1 cellular context compared by ENCODE assay signal in genomic region chr9:136761545-136761981, GRCh38.
A peak's percentile ranks its signal among the peaks of the same experiment; 100 is the strongest.
TF ChIP-seq lines count a peak whose summit lies in the region.

No MANE protein-coding gene starts in this region.

TF ChIP-seq in K562, 482 proteins besides CTCF, POLR2A, EP300 and RAD21:
- TF ChIP-seq ELF1 (tag; IDR thresholded peaks at IDR 0.05) (no peak), SMARCA5 (IDR thresholded peaks at IDR 0.05) (peak; percentile 4; the same call in 1 of the 2 replicates), TSHZ1 (CRISPR knock-in tag; IDR thresholded peaks at IDR 0.05) (no peak), ZNF668 (CRISPR knock-in tag; IDR thresholded peaks at IDR 0.05) (no peak), ZNF12 (CRISPR knock-in tag; IDR thresholded peaks at IDR 0.05) (no peak), KHSRP (IDR thresholded peaks at IDR 0.05) (no peak), SAFB2 (IDR thresholded peaks at IDR 0.05; ENCODE audit: borderline replicate concordance, low read depth, low read length, severe bottlenecking) (no peak), HNRNPH1 (optimal IDR thresholded peaks at IDR 0.05; ENCODE audit: low read depth, low read length) (no peak), ZFP36 (IDR thresholded peaks at IDR 0.05; ENCODE audit: low read depth, low read length, partially characterized antibody) (peak; percentile 89), POLR3A (IDR thresholded peaks at IDR 0.05; ENCODE audit: borderline replicate concordance, extremely low read depth, insufficient read depth, insufficient read length) (no peak), BCOR (IDR thresholded peaks at IDR 0.05) (peak; percentile 82), NFIX (CRISPR knock-in tag; IDR thresholded peaks at IDR 0.05; ENCODE audit: low read depth) (no peak), ARID2 (IDR thresholded peaks at IDR 0.05) (no peak), ADNP (tag; IDR thresholded peaks at IDR 0.05) (0 out of 2 replicates have a peak, but pooled peaks have one; percentile 22), ZNF639 (CRISPR knock-in tag; conservative IDR thresholded peaks at IDR 0.05 in 1 of 2, IDR thresholded peaks at IDR 0.05 in 1 of 2) (no peak), ZBTB49 (CRISPR knock-in tag; IDR thresholded peaks at IDR 0.05; ENCODE audit: borderline replicate concordance) (no peak), ZSCAN29 (IDR thresholded peaks at IDR 0.05) (no peak), CHCHD3 (CRISPR knock-in tag; IDR thresholded peaks at IDR 0.05) (no peak), RUNX1 (IDR thresholded peaks at IDR 0.05; ENCODE audit: low read depth) (no peak), NR2C1 (IDR thresholded peaks at IDR 0.05) (no peak), NR2C1 (tag; IDR thresholded peaks at IDR 0.05) (no peak), HINFP (tag; conservative IDR thresholded peaks at IDR 0.05; ENCODE audit: low read depth) (no peak), MTA1 (IDR thresholded peaks at IDR 0.05; ENCODE audit: borderline replicate concordance) (no peak), TEAD4 (IDR thresholded peaks at IDR 0.05; ENCODE audit: low read length) (no peak), TEAD4 (CRISPR knock-in tag; IDR thresholded peaks at IDR 0.05; ENCODE audit: borderline replicate concordance) (peak; percentile 68), NFRKB (IDR thresholded peaks at IDR 0.05; ENCODE audit: low read depth) (no peak), KDM1A (IDR thresholded peaks at IDR 0.05) (peak; percentile 44 to 53; a peak in 2 of 4 replicates), NFATC3 (IDR thresholded peaks at IDR 0.05) (no peak), SRF (CRISPR knock-in tag; IDR thresholded peaks at IDR 0.05) (no peak)
